9 cellular contexts compared by ENCODE assay signal in genomic region chr4:184514121-184514988, GRCh38. TPM values are rescaled to one million over a fixed set of nuclear protein-coding genes. Genes with fewer than 3 reads are reported as not detected.
DNase-seq lines count a peak whose midpoint lies in the region; ATAC-seq, FAIRE-seq and TF ChIP-seq lines count a peak whose summit lies in the region.
"Had no signal": no experiment of that assay in that cellular context is flagged by ENCODE, and none has a peak within 500 bp of the region (broad histone marks: within the 10 kb centered on the region; RNA-seq: fewer than 3 reads in every experiment).

No MANE protein-coding gene starts in this region.

- CTCF ChIA-PET in activated CD8-positive, alpha-beta memory T cell treated with anti-CD3 and anti-CD28 coated beads, Interleukin-2, amount 10 ng/mL, durations not matched to agents 7 days and 5 days (lab: Charles Lee): interaction anchor here (0.7 to 3.2 kb wide), 16 partner anchors 11 to 559 kb away, joined by 3 to 20 read pairs (median 4); partner anchors contain the start of gene IRF2

- 32 to 43% (median 35%) methylated on average over 8 of the region's 8 CpGs for WGBS in psoas muscle, 3 donors

- no peak for FAIRE-seq in D721Med (lab: Jason Lieb, UNC)

- H3K36me3 ChIP-seq in psoas muscle (ENCODE audit: insufficient read depth in 1 of 2, low read depth in 1 of 2): no peaks in the 10 kb centered on the region
- H3K36me3 ChIP-seq: tibial nerve had no signal

- peak overlapping the region; percentile 57 for H3K4me3 Mint-ChIP-seq in activated CD8-positive, alpha-beta memory T cell treated with anti-CD3 and anti-CD28 coated beads, Interleukin-2, amount 10 ng/mL, durations not matched to agents 7 days and 5 days

- TF ChIP-seq CTCF in psoas muscle (IDR thresholded peaks at IDR 0.05): no peak
- no peak for TF ChIP-seq CTCF in D721Med (IDR thresholded peaks at IDR 0.05; ENCODE audit: insufficient read depth, missing control alignments)

- DNase-seq in Caki2 (ENCODE audit: low read depth) (peak; percentile 28), HPDE6-E6E7 (ENCODE audit: extremely low spot score) (peak; percentile 78), foreskin melanocyte (peak; percentile 64), psoas muscle (peak; percentile 56 to 60), NCI-H1417 treated with DMSO at 0.1 percent for 48 hours (lab: John Stamatoyannopoulos, UW) (no peak), D721Med (ENCODE audit: insufficient read length, low spot score) (no peak)
- peak; percentile 92 for DNase-seq in activated CD8-positive, alpha-beta memory T cell treated with anti-CD3 and anti-CD28 coated beads, Interleukin-2, amount 10 ng/mL, durations not matched to agents 7 days and 5 days

- H3K27me3 ChIP-seq in psoas muscle (ENCODE audit: insufficient read depth in 3 of 3, low read length in 2 of 3): no peaks in the 10 kb centered on the region
- H3K27me3 ChIP-seq: tibial nerve had no signal

- in situ Hi-C loops in Caki2 (cut with HindIII; ENCODE audit: low pct_unique_long_range_greater_than_20kb, low sequenced_read_pairs): no loop called here

- H3K4me3 ChIP-seq in psoas muscle: no peak overlapping the region
- H3K4me3 ChIP-seq: tibial nerve had no signal

- H3K27ac ChIP-seq in psoas muscle: no peak overlapping the region

- peaks cover 31% of the 10 kb centered on the region for H3K36me3 Mint-ChIP-seq in activated CD8-positive, alpha-beta memory T cell treated with anti-CD3 and anti-CD28 coated beads, Interleukin-2, amount 10 ng/mL, durations not matched to agents 7 days and 5 days

- peaks cover 46% of the 10 kb centered on the region for H3K4me1 Mint-ChIP-seq in activated CD8-positive, alpha-beta memory T cell treated with anti-CD3 and anti-CD28 coated beads, Interleukin-2, amount 10 ng/mL, durations not matched to agents 7 days and 5 days

- no peaks in the 10 kb centered on the region for H3K27me3 Mint-ChIP-seq in activated CD8-positive, alpha-beta memory T cell treated with anti-CD3 and anti-CD28 coated beads, Interleukin-2, amount 10 ng/mL, durations not matched to agents 7 days and 5 days

- peak; percentile 96 for ATAC-seq in GM21390 (IDR thresholded peaks at IDR 0.05; ENCODE audit: unreplicated experiment)
- peak; percentile 95 for ATAC-seq in activated CD8-positive, alpha-beta memory T cell treated with anti-CD3 and anti-CD28 coated beads, Interleukin-2, amount 10 ng/mL, durations not matched to agents 7 days and 5 days
- ATAC-seq in psoas muscle: peak; percentile 67 to 89 (median 70)

- no peaks in the 10 kb centered on the region for H3K4me1 ChIP-seq in psoas muscle

- intact Hi-C loops in psoas muscle (cut with DNase I): no loop called here

- H3K27ac Mint-ChIP-seq in activated CD8-positive, alpha-beta memory T cell treated with anti-CD3 and anti-CD28 coated beads, Interleukin-2, amount 10 ng/mL, durations not matched to agents 7 days and 5 days: peak overlapping the region; percentile 95

- no peaks in the 10 kb centered on the region for H3K9me3 ChIP-seq in psoas muscle

- H3K9me3 Mint-ChIP-seq in activated CD8-positive, alpha-beta memory T cell treated with anti-CD3 and anti-CD28 coated beads, Interleukin-2, amount 10 ng/mL, durations not matched to agents 7 days and 5 days (ENCODE audit: low read depth): peaks cover 9% of the 10 kb centered on the region

RNA-seq across cellular contexts. Expression of gene IRF2, which starts 40.0 kb away (rescaled TPM):
- 18.4 and 47.1 TPM in 2 replicates for total RNA-seq in Caki2 (2014; rRNA removed; shearing (Covaris generic); ENCODE audit: low replicate concordance)
- 100 to 1,000 TPM in 1 of 2 experiments, 10 to 100 TPM in 1; 81.6 to 112 TPM for total RNA-seq in activated CD8-positive, alpha-beta memory T cell treated with anti-CD3 and anti-CD28 coated beads, Interleukin-2, amount 10 ng/mL, durations not matched to agents 7 days and 5 days
- 10 to 100 TPM; 14.6 to 23.4 (median 16.3) TPM for total RNA-seq in psoas muscle
- polyA plus RNA-seq in psoas muscle: 10 to 100 TPM in 2 of 3 donors, 1 to 10 TPM in 1; 6.7 to 28.9 (median 21.1) TPM

Comparison
In these comparisons a context has a peak if more than half of its experiments do, and no peak if none do; other contexts are left out.
1. DNase-seq: peak in Caki2 (single experiment), HPDE6-E6E7 (single experiment), activated CD8-positive, alpha-beta memory T cell treated with anti-CD3 and anti-CD28 coated beads, Interleukin-2, amount 10 ng/mL, durations not matched to agents 7 days and 5 days (single experiment), foreskin melanocyte (single experiment) and psoas muscle (2 of 2); none in NCI-H1417 treated with DMSO at 0.1 percent for 48 hours (single experiment) and D721Med (single experiment).
2. Peak in every context shown above with its lines, with median percentiles within 50 percentile points of each other: ATAC-seq.